ENCODE assay signal across 1 cellular context in genomic region chr16:67537270-67537635, GRCh38.
TF ChIP-seq lines count a peak whose summit lies in the region.

No MANE protein-coding gene starts in this region.

TF ChIP-seq in endothelial cell of umbilical vein, 7 proteins besides CTCF, POLR2A, EP300 and RAD21:
- no peak for TF ChIP-seq MYC (IDR thresholded peaks at IDR 0.05; ENCODE audit: low read depth, low read length)
- TF ChIP-seq POLR2AphosphoS5 (IDR thresholded peaks at IDR 0.05; ENCODE audit: insufficient read depth, low read depth, low read length) = peak; percentile 79
- no peak for TF ChIP-seq GATA2 (IDR thresholded peaks at IDR 0.05; ENCODE audit: insufficient read depth, insufficient read length, low read depth, low read length)
- TF ChIP-seq EZH2 (IDR thresholded peaks at IDR 0.05; ENCODE audit: borderline replicate concordance, low read depth, low read length, severe bottlenecking) = no peak
- TF ChIP-seq FOS (IDR thresholded peaks at IDR 0.05; ENCODE audit: borderline replicate concordance, insufficient read depth, low read length) = peak; percentile 48
- no peak for TF ChIP-seq MAX (IDR thresholded peaks at IDR 0.05; ENCODE audit: insufficient read depth, insufficient read length)
- TF ChIP-seq JUN (IDR thresholded peaks at IDR 0.05; ENCODE audit: borderline replicate concordance, insufficient read depth, insufficient read length, low read depth) = no peak
